Comparison of ENCODE assay signal across 8 cellular contexts in the genomic region with DNA sequence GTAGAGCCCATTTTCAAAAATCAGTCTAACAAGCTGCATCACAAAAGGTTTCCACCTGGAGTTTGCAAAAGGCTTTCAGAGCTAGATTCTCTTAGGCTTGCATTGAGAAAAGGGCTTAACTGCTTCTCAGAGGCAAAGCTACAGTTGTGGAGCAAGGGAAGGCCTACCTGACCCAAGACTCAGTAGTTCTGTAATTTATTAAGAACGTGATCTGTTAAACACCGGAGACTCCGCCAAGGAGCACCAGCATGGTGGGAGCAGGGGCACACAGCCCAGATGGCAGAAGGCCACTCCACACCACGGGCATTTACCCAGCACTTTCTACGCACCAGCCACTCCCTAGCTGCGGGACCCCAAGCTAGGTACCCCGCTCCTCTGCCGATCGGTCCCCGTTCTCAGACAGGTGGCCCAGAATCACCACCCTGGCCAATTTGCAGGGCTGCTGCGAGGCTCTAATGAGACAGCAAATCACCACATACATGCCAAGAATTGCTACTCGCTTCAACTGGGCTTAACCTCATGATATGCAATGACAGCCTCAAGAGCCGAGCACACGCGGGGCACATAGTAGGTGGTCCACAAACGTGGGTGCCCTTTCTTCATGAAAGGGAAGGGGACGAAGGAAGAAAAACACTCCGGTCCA. TPM values are rescaled to one million over a fixed set of nuclear protein-coding genes. Genes with fewer than 3 reads are reported as not detected.
DNase-seq lines count a peak whose midpoint lies in the region; ATAC-seq and TF ChIP-seq lines count a peak whose summit lies in the region.

No MANE protein-coding gene starts in this region.

- H3K27me3 ChIP-seq in heart right ventricle (no peaks in the 10 kb centered on the region), gastrocnemius medialis (no peaks in the 10 kb centered on the region)

- H3K36me3 ChIP-seq in heart right ventricle, result peaks cover 0 to 6% (median 0%) of the 10 kb centered on the region in 9 donors
- H3K36me3 ChIP-seq in gastrocnemius medialis, result no peaks in the 10 kb centered on the region

- peak overlapping the region; percentile 86 for H3K4me3 Mint-ChIP-seq in activated naive CD4-positive, alpha-beta T cell treated with anti-CD3 and anti-CD28 coated beads, Interleukin-2, amount 10 ng/mL, durations not matched to agents 7 days and 5 days

- peaks cover 45% of the 10 kb centered on the region for H3K4me1 Mint-ChIP-seq in activated naive CD4-positive, alpha-beta T cell treated with anti-CD3 and anti-CD28 coated beads, Interleukin-2, amount 10 ng/mL, durations not matched to agents 7 days and 5 days

- peak; percentile 24 for DNase-seq in activated naive CD4-positive, alpha-beta T cell treated with anti-CD3 and anti-CD28 coated beads, Interleukin-2, amount 10 ng/mL, durations not matched to agents 7 days and 5 days
- no peak for DNase-seq in activated naive CD4-positive, alpha-beta T cell treated with anti-CD3 and anti-CD28 coated beads, Interleukin-2, amount 50 U/mL, for 72 hours (ENCODE audit: low spot score in 2 of 2)
- DNase-seq in activated CD8-positive, alpha-beta memory T cell treated with anti-CD3 and anti-CD28 coated beads, Interleukin-2, amount 50 U/mL, for 48 hours, result peak; percentile 58
- DNase-seq in heart right ventricle (no peak), gastrocnemius medialis (no peak), dermis blood vessel endothelial cell (no peak)

- H3K4me3 ChIP-seq in heart right ventricle (peak overlapping the region; percentile 52 to 95 (median 86)), gastrocnemius medialis (peak overlapping the region; percentile 64 to 94 (median 92))

- TF ChIP-seq CTCF in heart right ventricle (IDR thresholded peaks at IDR 0.05) (no peak), gastrocnemius medialis (IDR thresholded peaks at IDR 0.05 in 4 of 5, conservative IDR thresholded peaks at IDR 0.05 in 1 of 5) (no peak)

- peaks cover 6% of the 10 kb centered on the region for H3K27me3 Mint-ChIP-seq in activated naive CD4-positive, alpha-beta T cell treated with anti-CD3 and anti-CD28 coated beads, Interleukin-2, amount 10 ng/mL, durations not matched to agents 7 days and 5 days

- H3K27ac ChIP-seq in heart right ventricle (peak overlapping the region in 9 of 10 donors; percentile 86 to 99 (median 97)), gastrocnemius medialis (peak overlapping the region; percentile 82 to 96 (median 96))

- H3K4me1 ChIP-seq in heart right ventricle, result peaks cover 15 to 51% (median 42%) of the 10 kb centered on the region in 9 donors
- H3K4me1 ChIP-seq in gastrocnemius medialis, result peaks cover 24 to 29% of the 10 kb centered on the region in 2 donors

- CTCF ChIA-PET in activated naive CD4-positive, alpha-beta T cell treated with anti-CD3 and anti-CD28 coated beads, Interleukin-2, amount 10 ng/mL, durations not matched to agents 7 days and 5 days (lab: Charles Lee), result interaction anchor here (0.6 to 4.0 kb wide), 23 partner anchors 8 to 515 kb away, joined by 3 to 85 read pairs (median 7); partner anchors contain the start of genes LYSET and MOAP1

- no peaks in the 10 kb centered on the region for H3K9me3 Mint-ChIP-seq in activated naive CD4-positive, alpha-beta T cell treated with anti-CD3 and anti-CD28 coated beads, Interleukin-2, amount 10 ng/mL, durations not matched to agents 7 days and 5 days
- H3K9me3 Mint-ChIP-seq in activated naive CD4-positive, alpha-beta T cell treated with anti-CD3 and anti-CD28 coated beads, Interleukin-2, amount 50 U/mL, for 72 hours, result no peaks in the 10 kb centered on the region

- H3K27ac Mint-ChIP-seq in activated naive CD4-positive, alpha-beta T cell treated with anti-CD3 and anti-CD28 coated beads, Interleukin-2, amount 10 ng/mL, durations not matched to agents 7 days and 5 days, result peak overlapping the region; percentile 85
- peak overlapping the region in 1 of 2 donors; percentile 29 for H3K27ac Mint-ChIP-seq in activated naive CD4-positive, alpha-beta T cell treated with anti-CD3 and anti-CD28 coated beads, Interleukin-2, amount 50 U/mL, for 72 hours

- H3K9me3 ChIP-seq in heart right ventricle (no peaks in the 10 kb centered on the region), gastrocnemius medialis (no peaks in the 10 kb centered on the region)

- 26 to 44% methylated on average over 18 of the region's 18 CpGs for WGBS in heart right ventricle, 2 donors

- ATAC-seq in activated naive CD4-positive, alpha-beta T cell treated with anti-CD3 and anti-CD28 coated beads, Interleukin-2, amount 50 U/mL, for 72 hours, result no peak
- ATAC-seq in heart right ventricle (peak in 3 of 8 donors; percentile 12 to 19 (median 18)), gastrocnemius medialis (no peak), HG02970 (IDR thresholded peaks at IDR 0.05; ENCODE audit: low FRiP score, unreplicated experiment) (no peak), HG03378 (IDR thresholded peaks at IDR 0.05; ENCODE audit: unreplicated experiment) (no peak)

- intact Hi-C loops in heart right ventricle (cut with DNase I) (loop anchor here in 7 of 10 donors (2.0 to 10.0 kb wide), 6 partner anchors 25 to 162 kb away; no protein-coding TSS in a partner anchor), gastrocnemius medialis (cut with DNase I; ENCODE audit: low total_unique reads) (loop anchor here (2.0 kb wide), 3 partner anchors 71 to 219 kb away; partner anchors contain the start of genes BTBD7, LYSET and MOAP1)

- H3K36me3 Mint-ChIP-seq in activated naive CD4-positive, alpha-beta T cell treated with anti-CD3 and anti-CD28 coated beads, Interleukin-2, amount 10 ng/mL, durations not matched to agents 7 days and 5 days, result peaks cover 5% of the 10 kb centered on the region
- no peaks in the 10 kb centered on the region for H3K36me3 Mint-ChIP-seq in activated naive CD4-positive, alpha-beta T cell treated with anti-CD3 and anti-CD28 coated beads, Interleukin-2, amount 50 U/mL, for 72 hours

- in situ Hi-C loops in gastrocnemius medialis (cut with MboI; ENCODE audit: low sequenced_read_pairs in 4 of 4), result no loop called here

- TF ChIP-seq POLR2A in gastrocnemius medialis (IDR thresholded peaks at IDR 0.05), result no peak

RNA-seq across cellular contexts. Expression of gene ITPK1, which starts 1.5 kb away (rescaled TPM):
- total RNA-seq in activated naive CD4-positive, alpha-beta T cell treated with anti-CD3 and anti-CD28 coated beads, Interleukin-2, amount 50 U/mL, for 72 hours, result 10 to 100 TPM; 15.2 to 33.2 TPM
- total RNA-seq in heart right ventricle, result 100 to 1,000 TPM in 3 of 10 donors, 10 to 100 TPM in 7; 67.5 to 152 (median 92.7) TPM
- polyA plus RNA-seq in heart right ventricle, result 100 to 1,000 TPM in 1 of 2 donors, 10 to 100 TPM in 1; 47.1 to 108 TPM
- total RNA-seq in gastrocnemius medialis, result 10 to 100 TPM; 49.7 to 80.1 (median 53.6) TPM
- 24.0 and 41.3 TPM in 2 replicates for total RNA-seq in dermis blood vessel endothelial cell

Comparison
In these comparisons a context has a peak if more than half of its experiments do, and no peak if none do; other contexts are left out.
1. DNase-seq: peak in activated naive CD4-positive, alpha-beta T cell treated with anti-CD3 and anti-CD28 coated beads, Interleukin-2, amount 10 ng/mL, durations not matched to agents 7 days and 5 days (single experiment) and activated CD8-positive, alpha-beta memory T cell treated with anti-CD3 and anti-CD28 coated beads, Interleukin-2, amount 50 U/mL, for 48 hours (single experiment); none in activated naive CD4-positive, alpha-beta T cell treated with anti-CD3 and anti-CD28 coated beads, Interleukin-2, amount 50 U/mL, for 72 hours (0 of 2), heart right ventricle (0 of 2), gastrocnemius medialis (0 of 2) and dermis blood vessel endothelial cell (single experiment).